Comparison of ENCODE assay signal across 1 cellular context in the genomic region with DNA sequence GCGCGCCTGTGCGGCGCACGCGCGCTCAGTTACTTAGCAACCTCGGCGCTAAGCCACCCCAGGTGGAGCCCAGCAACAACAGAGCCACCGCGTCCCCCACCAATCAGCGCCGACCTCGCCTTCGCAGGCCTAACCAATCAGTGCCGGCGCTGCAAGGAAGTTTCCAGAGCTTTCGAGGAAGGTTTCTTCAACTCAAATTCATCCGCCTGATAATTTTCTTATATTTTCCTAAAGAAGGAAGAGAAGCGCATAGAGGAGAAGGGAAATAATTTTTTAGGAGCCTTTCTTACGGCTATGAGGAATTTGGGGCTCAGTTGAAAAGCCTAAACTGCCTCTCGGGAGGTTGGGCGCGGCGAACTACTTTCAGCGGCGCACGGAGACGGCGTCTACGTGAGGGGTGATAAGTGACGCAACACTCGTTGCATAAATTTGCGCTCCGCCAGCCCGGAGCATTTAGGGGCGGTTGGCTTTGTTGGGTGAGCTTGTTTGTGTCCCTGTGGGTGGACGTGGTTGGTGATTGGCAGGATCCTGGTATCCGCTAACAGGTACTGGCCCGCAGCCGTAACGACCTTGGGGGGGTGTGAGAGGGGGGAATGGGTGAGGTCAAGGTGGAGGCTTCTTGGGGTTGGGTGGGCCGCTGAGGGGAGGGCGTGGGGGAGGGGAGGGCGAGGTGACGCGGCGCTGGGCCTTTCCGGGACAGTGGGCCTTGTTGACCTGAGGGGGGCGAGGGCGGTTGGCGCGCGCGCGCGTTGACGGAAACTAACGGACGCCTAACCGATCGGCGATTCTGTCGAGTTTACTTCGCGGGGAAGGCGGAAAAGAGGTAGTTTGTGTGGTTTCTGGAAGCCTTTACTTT.
A peak's percentile ranks its signal among the peaks of the same experiment; 100 is the strongest.
TF ChIP-seq lines count a peak whose summit lies in the region.

UBB (plus strand) TSS at position 452 of the 856 bp plus-strand sequence. CDS start 817 bp downstream, outside the sequence.

TF ChIP-seq in K562, 482 proteins besides CTCF, POLR2A, EP300 and RAD21 (continued from another document and continues in another):
- no peak for TF ChIP-seq RBM25 (IDR thresholded peaks at IDR 0.05; ENCODE audit: low read depth, low read length, severe bottlenecking)
- TF ChIP-seq SRF (CRISPR knock-in tag; IDR thresholded peaks at IDR 0.05): peak in 1 of 2 experiments; percentile 5; a peak in 1 of 4 replicates
- no peak for TF ChIP-seq CHCHD3 (CRISPR knock-in tag; IDR thresholded peaks at IDR 0.05)
- TF ChIP-seq THAP12 (CRISPR knock-in tag; IDR thresholded peaks at IDR 0.05): peak; percentile 72; the same call in 1 of the 2 replicates
- TF ChIP-seq FOXJ3 (CRISPR knock-in tag; IDR thresholded peaks at IDR 0.05): no peak
- TF ChIP-seq NCOA4 (IDR thresholded peaks at IDR 0.05; ENCODE audit: partially characterized antibody): no peak
- TF ChIP-seq MBD1 (CRISPR knock-in tag; IDR thresholded peaks at IDR 0.05): no peak
- TF ChIP-seq, protein P1, sequence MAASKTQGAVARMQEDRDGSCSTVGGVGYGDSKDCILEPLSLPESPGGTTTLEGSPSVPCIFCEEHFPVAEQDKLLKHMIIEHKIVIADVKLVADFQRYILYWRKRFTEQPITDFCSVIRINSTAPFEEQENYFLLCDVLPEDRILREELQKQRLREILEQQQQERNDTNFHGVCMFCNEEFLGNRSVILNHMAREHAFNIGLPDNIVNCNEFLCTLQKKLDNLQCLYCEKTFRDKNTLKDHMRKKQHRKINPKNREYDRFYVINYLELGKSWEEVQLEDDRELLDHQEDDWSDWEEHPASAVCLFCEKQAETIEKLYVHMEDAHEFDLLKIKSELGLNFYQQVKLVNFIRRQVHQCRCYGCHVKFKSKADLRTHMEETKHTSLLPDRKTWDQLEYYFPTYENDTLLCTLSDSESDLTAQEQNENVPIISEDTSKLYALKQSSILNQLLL (CRISPR knock-in tag; IDR thresholded peaks at IDR 0.05; ENCODE audit: borderline replicate concordance): no peak
- TF ChIP-seq POLR3A (IDR thresholded peaks at IDR 0.05; ENCODE audit: borderline replicate concordance, extremely low read depth, insufficient read depth, insufficient read length): no peak
- peak in 1 of 2 experiments; percentile 56; a peak in 2 of 4 replicates for TF ChIP-seq MAZ (CRISPR knock-in tag; conservative IDR thresholded peaks at IDR 0.05 in 1 of 2, IDR thresholded peaks at IDR 0.05 in 1 of 2)
- TF ChIP-seq, protein P2, sequence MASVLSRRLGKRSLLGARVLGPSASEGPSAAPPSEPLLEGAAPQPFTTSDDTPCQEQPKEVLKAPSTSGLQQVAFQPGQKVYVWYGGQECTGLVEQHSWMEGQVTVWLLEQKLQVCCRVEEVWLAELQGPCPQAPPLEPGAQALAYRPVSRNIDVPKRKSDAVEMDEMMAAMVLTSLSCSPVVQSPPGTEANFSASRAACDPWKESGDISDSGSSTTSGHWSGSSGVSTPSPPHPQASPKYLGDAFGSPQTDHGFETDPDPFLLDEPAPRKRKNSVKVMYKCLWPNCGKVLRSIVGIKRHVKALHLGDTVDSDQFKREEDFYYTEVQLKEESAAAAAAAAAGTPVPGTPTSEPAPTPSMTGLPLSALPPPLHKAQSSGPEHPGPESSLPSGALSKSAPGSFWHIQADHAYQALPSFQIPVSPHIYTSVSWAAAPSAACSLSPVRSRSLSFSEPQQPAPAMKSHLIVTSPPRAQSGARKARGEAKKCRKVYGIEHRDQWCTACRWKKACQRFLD (CRISPR knock-in tag; IDR thresholded peaks at IDR 0.05): peak; percentile 61; the same call in 1 of the 2 replicates
- no peak for TF ChIP-seq FOXO4 (CRISPR knock-in tag; IDR thresholded peaks at IDR 0.05)
- TF ChIP-seq TEAD2 (tag; IDR thresholded peaks at IDR 0.05): no peak
- TF ChIP-seq TAL1 (IDR thresholded peaks at IDR 0.05): no peak
- TF ChIP-seq, protein P3, sequence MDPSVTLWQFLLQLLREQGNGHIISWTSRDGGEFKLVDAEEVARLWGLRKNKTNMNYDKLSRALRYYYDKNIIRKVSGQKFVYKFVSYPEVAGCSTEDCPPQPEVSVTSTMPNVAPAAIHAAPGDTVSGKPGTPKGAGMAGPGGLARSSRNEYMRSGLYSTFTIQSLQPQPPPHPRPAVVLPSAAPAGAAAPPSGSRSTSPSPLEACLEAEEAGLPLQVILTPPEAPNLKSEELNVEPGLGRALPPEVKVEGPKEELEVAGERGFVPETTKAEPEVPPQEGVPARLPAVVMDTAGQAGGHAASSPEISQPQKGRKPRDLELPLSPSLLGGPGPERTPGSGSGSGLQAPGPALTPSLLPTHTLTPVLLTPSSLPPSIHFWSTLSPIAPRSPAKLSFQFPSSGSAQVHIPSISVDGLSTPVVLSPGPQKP (CRISPR knock-in tag; IDR thresholded peaks at IDR 0.05): no peak
- no peak for TF ChIP-seq HMG20A (CRISPR knock-in tag; conservative IDR thresholded peaks at IDR 0.05)
- TF ChIP-seq, protein P4, sequence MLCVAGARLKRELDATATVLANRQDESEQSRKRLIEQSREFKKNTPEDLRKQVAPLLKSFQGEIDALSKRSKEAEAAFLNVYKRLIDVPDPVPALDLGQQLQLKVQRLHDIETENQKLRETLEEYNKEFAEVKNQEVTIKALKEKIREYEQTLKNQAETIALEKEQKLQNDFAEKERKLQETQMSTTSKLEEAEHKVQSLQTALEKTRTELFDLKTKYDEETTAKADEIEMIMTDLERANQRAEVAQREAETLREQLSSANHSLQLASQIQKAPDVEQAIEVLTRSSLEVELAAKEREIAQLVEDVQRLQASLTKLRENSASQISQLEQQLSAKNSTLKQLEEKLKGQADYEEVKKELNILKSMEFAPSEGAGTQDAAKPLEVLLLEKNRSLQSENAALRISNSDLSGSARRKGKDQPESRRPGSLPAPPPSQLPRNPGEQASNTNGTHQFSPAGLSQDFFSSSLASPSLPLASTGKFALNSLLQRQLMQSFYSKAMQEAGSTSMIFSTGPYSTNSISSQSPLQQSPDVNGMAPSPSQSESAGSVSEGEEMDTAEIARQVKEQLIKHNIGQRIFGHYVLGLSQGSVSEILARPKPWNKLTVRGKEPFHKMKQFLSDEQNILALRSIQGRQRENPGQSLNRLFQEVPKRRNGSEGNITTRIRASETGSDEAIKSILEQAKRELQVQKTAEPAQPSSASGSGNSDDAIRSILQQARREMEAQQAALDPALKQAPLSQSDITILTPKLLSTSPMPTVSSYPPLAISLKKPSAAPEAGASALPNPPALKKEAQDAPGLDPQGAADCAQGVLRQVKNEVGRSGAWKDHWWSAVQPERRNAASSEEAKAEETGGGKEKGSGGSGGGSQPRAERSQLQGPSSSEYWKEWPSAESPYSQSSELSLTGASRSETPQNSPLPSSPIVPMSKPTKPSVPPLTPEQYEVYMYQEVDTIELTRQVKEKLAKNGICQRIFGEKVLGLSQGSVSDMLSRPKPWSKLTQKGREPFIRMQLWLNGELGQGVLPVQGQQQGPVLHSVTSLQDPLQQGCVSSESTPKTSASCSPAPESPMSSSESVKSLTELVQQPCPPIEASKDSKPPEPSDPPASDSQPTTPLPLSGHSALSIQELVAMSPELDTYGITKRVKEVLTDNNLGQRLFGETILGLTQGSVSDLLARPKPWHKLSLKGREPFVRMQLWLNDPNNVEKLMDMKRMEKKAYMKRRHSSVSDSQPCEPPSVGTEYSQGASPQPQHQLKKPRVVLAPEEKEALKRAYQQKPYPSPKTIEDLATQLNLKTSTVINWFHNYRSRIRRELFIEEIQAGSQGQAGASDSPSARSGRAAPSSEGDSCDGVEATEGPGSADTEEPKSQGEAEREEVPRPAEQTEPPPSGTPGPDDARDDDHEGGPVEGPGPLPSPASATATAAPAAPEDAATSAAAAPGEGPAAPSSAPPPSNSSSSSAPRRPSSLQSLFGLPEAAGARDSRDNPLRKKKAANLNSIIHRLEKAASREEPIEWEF (CRISPR knock-in tag; IDR thresholded peaks at IDR 0.05): no peak
- no peak for TF ChIP-seq RREB1 (CRISPR knock-in tag; IDR thresholded peaks at IDR 0.05)
- TF ChIP-seq ESRRB (CRISPR knock-in tag; IDR thresholded peaks at IDR 0.05; ENCODE audit: borderline replicate concordance): no peak
- no peak; the same call in 1 of the 2 replicates for TF ChIP-seq ZBTB1 (CRISPR knock-in tag; IDR thresholded peaks at IDR 0.05; ENCODE audit: borderline replicate concordance, low read depth)
- TF ChIP-seq ZNF143 (CRISPR knock-in tag; IDR thresholded peaks at IDR 0.05): no peak
- peak; percentile 100 for TF ChIP-seq NCOA6 (IDR thresholded peaks at IDR 0.05)
- TF ChIP-seq MLLT1 (IDR thresholded peaks at IDR 0.05): peak; percentile 63 to 80; a peak in 2 of 4 replicates
- no peak for TF ChIP-seq RHOXF2B (CRISPR knock-in tag; conservative IDR thresholded peaks at IDR 0.05)
- TF ChIP-seq CREB1 (IDR thresholded peaks at IDR 0.05): peak; percentile 80; the same call in 1 of the 2 replicates
- TF ChIP-seq CREB1 (CRISPR knock-in tag; IDR thresholded peaks at IDR 0.05): peak; percentile 90
